9 cellular contexts compared by ENCODE assay signal in the genomic region with DNA sequence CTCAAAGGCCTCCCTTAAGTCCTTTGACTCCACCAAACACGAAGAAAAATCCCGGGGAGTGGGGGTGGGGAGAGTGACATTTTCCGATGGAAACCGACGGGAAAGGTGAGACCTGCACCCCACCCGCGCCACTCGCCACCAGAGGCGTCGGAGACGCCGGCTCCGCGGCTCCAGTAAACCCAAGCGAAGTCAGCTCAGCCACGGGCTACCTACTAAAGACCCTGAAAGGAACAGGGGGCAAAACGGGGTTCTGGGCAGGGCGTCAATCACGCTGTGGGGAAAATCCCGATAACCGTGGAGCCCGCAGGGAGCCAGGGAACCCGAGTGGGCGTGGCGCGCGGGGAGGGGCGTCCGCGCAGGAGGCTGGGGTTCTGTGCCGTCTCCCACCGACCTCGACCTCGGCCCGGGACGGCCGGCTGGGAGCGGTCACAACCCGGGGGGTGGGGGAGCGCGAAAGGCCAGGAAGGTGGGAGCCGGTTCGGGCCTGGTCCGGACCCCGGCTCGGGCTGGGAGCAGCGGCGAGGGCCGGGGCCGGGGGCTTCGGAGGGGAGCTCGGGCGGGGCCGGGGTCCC. TPM values are rescaled to one million over a fixed set of nuclear protein-coding genes. Genes with fewer than 3 reads are reported as not detected.
DNase-seq lines count a peak whose midpoint lies in the region; ATAC-seq, FAIRE-seq and TF ChIP-seq lines count a peak whose summit lies in the region.
"Had no signal": no experiment of that assay in that cellular context is flagged by ENCODE, and none has a peak within 500 bp of the region (broad histone marks: within the 10 kb centered on the region; RNA-seq: fewer than 3 reads in every experiment).

No MANE protein-coding gene starts in this region.

- peak overlapping the region; percentile 83 for H3K4me3 Mint-ChIP-seq in activated T-helper 17 cell treated with anti-CD3 and anti-CD28 coated beads, Interleukin-2, amount 50 U/mL, for 72 hours

- TF ChIP-seq POLR2A in H54 (IDR thresholded peaks at IDR 0.05; ENCODE audit: low read depth, low read length) (0 out of 2 replicates have a peak, but pooled peaks have one; percentile 12), NB4 (IDR thresholded peaks at IDR 0.05; ENCODE audit: extremely low read depth, insufficient read length) (no peak), prostate gland (IDR thresholded peaks at IDR 0.05) (no peak)

- WGBS in prostate gland: 1% methylated on average over 54 of the region's 54 CpGs

- TF ChIP-seq CTCF in NB4 (IDR thresholded peaks at IDR 0.05; ENCODE audit: low read depth, low read length) (no peak), prostate gland (IDR thresholded peaks at IDR 0.05) (peak in 1 of 4 experiments; percentile 22)

- H3K4me3 ChIP-seq in NB4 (ENCODE audit: low read depth, low read length): peak overlapping the region; percentile 86
- H3K4me3 ChIP-seq in prostate gland: peak overlapping the region; percentile 92 to 100

- peak overlapping the region; percentile 94 to 99 for H3K27ac ChIP-seq in prostate gland

- no peaks in the 10 kb centered on the region for H3K9me3 ChIP-seq in prostate gland

- peak overlapping the region; percentile 83 for H3K27ac Mint-ChIP-seq in activated T-helper 17 cell treated with anti-CD3 and anti-CD28 coated beads, Interleukin-2, amount 50 U/mL, for 72 hours

- no peaks in the 10 kb centered on the region for H3K9me3 Mint-ChIP-seq in activated T-helper 17 cell treated with anti-CD3 and anti-CD28 coated beads, Interleukin-2, amount 50 U/mL, for 72 hours

- FAIRE-seq in H54 (lab: Jason Lieb, UNC): no peak
- FAIRE-seq in frontal cortex (lab: Jason Lieb, UNC): no peak
- FAIRE-seq: colon had no signal

- H3K27me3 Mint-ChIP-seq in activated T-helper 17 cell treated with anti-CD3 and anti-CD28 coated beads, Interleukin-2, amount 50 U/mL, for 72 hours: no peaks in the 10 kb centered on the region

- DNase-seq in ELF-1 (ENCODE audit: low read depth, low spot score) (peak; percentile 26), H54 (ENCODE audit: insufficient read length, low spot score) (peak; percentile 53), NB4 (ENCODE audit: low read depth) (peak; percentile 32), frontal cortex (ENCODE audit: low spot score in 2 of 2) (peak; percentile 59 to 61), prostate gland (ENCODE audit: low spot score) (no peak), cerebellar cortex (ENCODE audit: low spot score) (no peak), dedifferentiated amniotic fluid mesenchymal stem cell (ENCODE audit: extremely low spot score) (no peak)

- intact Hi-C loops in prostate gland (cut with DNase I): loop anchor here (2.0 to 5.0 kb wide), 2 partner anchors 51 to 105 kb away; partner anchors contain the start of genes RAB40B and TBCD

- peaks cover 50% of the 10 kb centered on the region for H3K36me3 Mint-ChIP-seq in activated T-helper 17 cell treated with anti-CD3 and anti-CD28 coated beads, Interleukin-2, amount 50 U/mL, for 72 hours (ENCODE audit: low read depth)

- peak; percentile 53 for ATAC-seq in activated T-helper 17 cell treated with anti-CD3 and anti-CD28 coated beads, Interleukin-2, amount 50 U/mL, for 72 hours (replicated peaks)

- H3K4me1 ChIP-seq in prostate gland (replicated peaks): no peaks in the 10 kb centered on the region

- H3K27me3 ChIP-seq in prostate gland (replicated peaks; ENCODE audit: insufficient read depth): no peaks in the 10 kb centered on the region

- peaks cover 0 to 11% of the 10 kb centered on the region in 2 donors for H3K36me3 ChIP-seq in prostate gland

- H3K4me1 Mint-ChIP-seq in activated T-helper 17 cell treated with anti-CD3 and anti-CD28 coated beads, Interleukin-2, amount 50 U/mL, for 72 hours: peaks cover 14% of the 10 kb centered on the region

RNA-seq across cellular contexts. Expression of gene WDR45B, which starts 0.6 kb away (rescaled TPM):
- total RNA-seq in activated T-helper 17 cell treated with anti-CD3 and anti-CD28 coated beads, Interleukin-2, amount 50 U/mL, for 72 hours: 100 to 1,000 TPM in 1 of 2 donors, 10 to 100 TPM in 1; 66.0 to 204 TPM
- 45.2 TPM for total RNA-seq in frontal cortex
- total RNA-seq in prostate gland: 100 to 1,000 TPM in 1 of 2 donors, 10 to 100 TPM in 1; 97.8 to 146 TPM

RNA-seq across cellular contexts. Expression of gene RAB40B, which starts 50.8 kb away (rescaled TPM):
- total RNA-seq in activated T-helper 17 cell treated with anti-CD3 and anti-CD28 coated beads, Interleukin-2, amount 50 U/mL, for 72 hours: 1 to 10 TPM; 1.1 to 2.0 TPM
- total RNA-seq in frontal cortex (18.3 TPM), prostate gland (10 to 100 TPM; 23.8 to 34.9 TPM)

Comparison
In these comparisons a context has a peak if more than half of its experiments do, and no peak if none do; other contexts are left out.
1. DNase-seq: peak in ELF-1 (single experiment), H54 (single experiment), NB4 (single experiment) and frontal cortex (2 of 2); none in prostate gland (single experiment), cerebellar cortex (single experiment) and dedifferentiated amniotic fluid mesenchymal stem cell (single experiment).